In genomic region chr10:110916554-110917346, GRCh38 we compare ENCODE assay signal across 1 cellular context.
TF ChIP-seq lines count a peak whose summit lies in the region.

No MANE protein-coding gene starts in this region.

TF ChIP-seq in H1, 55 proteins besides CTCF, POLR2A, EP300 and RAD21:
- TF ChIP-seq E2F6 (IDR thresholded peaks at IDR 0.05), result no peak
- TF ChIP-seq TEAD4 (IDR thresholded peaks at IDR 0.05; ENCODE audit: low read depth, low read length), result no peak
- no peak for TF ChIP-seq SP2 (IDR thresholded peaks at IDR 0.05; ENCODE audit: low read length)
- no peak for TF ChIP-seq BCL11A (IDR thresholded peaks at IDR 0.05; ENCODE audit: low read depth in 2 of 2, low read length in 2 of 2)
- TF ChIP-seq SIX5 (IDR thresholded peaks at IDR 0.05; ENCODE audit: low read depth, low read length), result no peak
- TF ChIP-seq CBX5 (IDR thresholded peaks at IDR 0.05; ENCODE audit: low read depth, low read length), result no peak
